In the genomic region with DNA sequence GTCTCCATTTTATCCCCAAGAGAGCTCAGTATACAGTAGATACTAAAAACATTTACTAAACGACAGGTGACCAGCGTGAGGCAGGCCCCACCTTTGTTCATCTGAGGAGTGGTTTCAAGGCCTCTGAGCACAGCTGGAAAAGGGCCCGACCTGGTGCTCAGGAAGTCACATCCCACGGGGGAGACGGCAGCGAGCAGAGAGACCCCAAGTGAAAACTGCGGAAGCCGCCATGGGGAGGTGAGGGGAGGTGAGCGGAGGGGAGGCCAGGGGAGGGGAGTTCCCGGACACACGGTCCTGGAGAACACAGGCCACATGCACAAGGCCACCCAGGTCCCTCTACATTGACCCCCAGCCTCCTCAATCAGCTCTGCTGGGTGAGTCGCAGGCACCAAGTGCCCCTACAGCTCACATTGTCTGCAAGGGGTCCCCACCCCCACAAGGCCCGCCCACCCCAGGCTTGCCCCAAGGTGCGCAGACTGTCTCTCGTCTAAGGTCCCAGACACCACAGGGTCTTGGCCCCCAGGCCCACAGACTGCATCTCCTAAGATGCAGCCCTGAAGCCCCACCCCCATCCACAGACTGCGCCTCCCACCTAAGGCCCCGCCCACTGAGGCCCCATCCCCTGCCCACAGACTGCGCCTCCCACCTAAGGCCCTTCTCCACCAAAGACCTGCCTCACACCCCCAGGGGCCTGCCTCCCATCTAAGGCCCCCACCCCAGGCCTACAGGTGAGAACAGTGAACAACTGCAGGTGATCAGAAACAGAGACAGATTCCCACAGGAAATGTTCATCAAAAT, we compare ENCODE assay signal across 22 cellular contexts. TPM values are rescaled to one million over a fixed set of nuclear protein-coding genes. Genes with fewer than 3 reads are reported as not detected.
DNase-seq lines count a peak whose midpoint lies in the region; ATAC-seq and TF ChIP-seq lines count a peak whose summit lies in the region.
"Had no signal": no experiment of that assay in that cellular context is flagged by ENCODE, and none has a peak within 500 bp of the region (broad histone marks: within the 10 kb centered on the region; RNA-seq: fewer than 3 reads in every experiment).

No MANE protein-coding gene starts in this region.

- H4K20me1 ChIP-seq in neural progenitor cell (ENCODE audit: low read depth): peaks cover 65% of the 10 kb centered on the region

- H3K4me2 ChIP-seq in neural progenitor cell: no peak overlapping the region
- H3K4me2 ChIP-seq: PC-9 had no signal

- H3K9me3 Mint-ChIP-seq in WTC11 (no peaks in the 10 kb centered on the region), neural progenitor cell (peaks cover 9% of the 10 kb centered on the region)
- H3K9me3 Mint-ChIP-seq in activated CD8-positive, alpha-beta memory T cell treated with anti-CD3 and anti-CD28 coated beads, Interleukin-2, amount 10 ng/mL, durations not matched to agents 7 days and 5 days (ENCODE audit: low read depth): no peaks in the 10 kb centered on the region
- H3K9me3 Mint-ChIP-seq: CD8-positive, alpha-beta T cell had no signal

- H3K4me1 ChIP-seq in neural progenitor cell (peaks cover 11% of the 10 kb centered on the region), gastrocnemius medialis (no peaks in the 10 kb centered on the region)
- H3K4me1 ChIP-seq: Caco-2 had no signal

- H3K27me3 Mint-ChIP-seq in WTC11 (ENCODE audit: low read depth) (no peaks in the 10 kb centered on the region), neural progenitor cell (ENCODE audit: insufficient read depth, low read depth) (peaks cover 2% of the 10 kb centered on the region)
- H3K27me3 Mint-ChIP-seq in activated CD8-positive, alpha-beta memory T cell treated with anti-CD3 and anti-CD28 coated beads, Interleukin-2, amount 10 ng/mL, durations not matched to agents 7 days and 5 days: peaks cover 18% of the 10 kb centered on the region

- no peak overlapping the region for H2AFZ ChIP-seq in neural progenitor cell (replicated peaks)
- H2AFZ ChIP-seq: PC-9 had no signal

- H3K4me3 Mint-ChIP-seq in WTC11: no peak overlapping the region
- no peak overlapping the region for H3K4me3 Mint-ChIP-seq in neural progenitor cell
- H3K4me3 Mint-ChIP-seq in activated CD8-positive, alpha-beta memory T cell treated with anti-CD3 and anti-CD28 coated beads, Interleukin-2, amount 10 ng/mL, durations not matched to agents 7 days and 5 days: no peak overlapping the region
- H3K4me3 Mint-ChIP-seq: CD8-positive, alpha-beta T cell had no signal

- H3K36me3 ChIP-seq in neural progenitor cell (no peaks in the 10 kb centered on the region), gastrocnemius medialis (no peaks in the 10 kb centered on the region)
- H3K36me3 ChIP-seq: SJCRH30 had no signal

- peaks cover 17% of the 10 kb centered on the region for H3K79me2 ChIP-seq in neural progenitor cell (ENCODE audit: low read depth)

- intact Hi-C loops in left colon (cut with DNase I, micrococcal nuclease) (no loop called here), gastrocnemius medialis (cut with DNase I; ENCODE audit: low total_unique reads) (no loop called here)

- H3F3A ChIP-seq in neural progenitor cell (ENCODE audit: low read depth): no peaks in the 10 kb centered on the region

- TF ChIP-seq CTCF in AG04450 (IDR thresholded peaks at IDR 0.05; ENCODE audit: low read depth, low read length): no peak
- no peak for TF ChIP-seq CTCF in WTC11 (IDR thresholded peaks at IDR 0.05)
- no peak for TF ChIP-seq CTCF in neural progenitor cell (IDR thresholded peaks at IDR 0.05)
- TF ChIP-seq CTCF in gastrocnemius medialis (IDR thresholded peaks at IDR 0.05 in 4 of 5, conservative IDR thresholded peaks at IDR 0.05 in 1 of 5): no peak

- CTCF ChIA-PET in AG04450 (lab: Charles Lee): interaction anchor here (0.7 kb wide), 1 partner anchor 12 kb away, joined by 3 read pairs; no protein-coding TSS in a partner anchor
- CTCF ChIA-PET in WTC11 (lab: Charles Lee): no interaction called here
- CTCF ChIA-PET in activated CD8-positive, alpha-beta memory T cell treated with anti-CD3 and anti-CD28 coated beads, Interleukin-2, amount 10 ng/mL, durations not matched to agents 7 days and 5 days (lab: Charles Lee): no interaction called here

- H3K4me3 ChIP-seq in AG04450 (ENCODE audit: low read depth, low read length) (no peak overlapping the region), neural progenitor cell (no peak overlapping the region), gastrocnemius medialis (no peak overlapping the region)
- H3K4me3 ChIP-seq: PC-9, SJCRH30 had no signal

- DNase-seq in AG04450 (ENCODE audit: low read depth, low spot score) (no peak), GM03348 (ENCODE audit: low spot score) (peak; percentile 1), WTC11 (ENCODE audit: low spot score) (peak; percentile 36), neural progenitor cell (ENCODE audit: low spot score) (no peak), left colon (no peak), gastrocnemius medialis (no peak)
- no peak for DNase-seq in activated CD8-positive, alpha-beta memory T cell treated with anti-CD3 and anti-CD28 coated beads, Interleukin-2, amount 10 ng/mL, durations not matched to agents 7 days and 5 days
- DNase-seq: AML-193; Caco-2; CD8-positive, alpha-beta T cell; IMR-90; KG1; MM.1S; NCI-H2029; NCI-H446 treated with DMSO at 0.1 percent for 48 hours; NCI-H526; NCI-H82; NK-92 treated with Interleukin-12 subunit alpha and Interleukin-12 subunit beta, amount 100 ng/mL, for 24 hours; PC-9; SJCRH30 had no signal

- in situ Hi-C loops in gastrocnemius medialis (cut with MboI; ENCODE audit: low sequenced_read_pairs in 4 of 4): no loop called here

- peaks cover 16% of the 10 kb centered on the region for H3K4me1 Mint-ChIP-seq in WTC11
- peaks cover 24% of the 10 kb centered on the region for H3K4me1 Mint-ChIP-seq in neural progenitor cell
- peaks cover 2% of the 10 kb centered on the region for H3K4me1 Mint-ChIP-seq in activated CD8-positive, alpha-beta memory T cell treated with anti-CD3 and anti-CD28 coated beads, Interleukin-2, amount 10 ng/mL, durations not matched to agents 7 days and 5 days

- ATAC-seq in WTC11 (peak; percentile 77), left colon (no peak), gastrocnemius medialis (no peak)
- ATAC-seq in activated CD8-positive, alpha-beta memory T cell treated with anti-CD3 and anti-CD28 coated beads, Interleukin-2, amount 10 ng/mL, durations not matched to agents 7 days and 5 days: no peak
- ATAC-seq: CD8-positive, alpha-beta T cell; SK-N-SH treated with all-trans-retinoic acid at 6 μM for 48 hours had no signal

- no peak overlapping the region for H3K9ac ChIP-seq in neural progenitor cell

- H3K27ac ChIP-seq in AG04450 (ENCODE audit: low read depth, low read length) (peak overlapping the region; percentile 11), neural progenitor cell (no peak overlapping the region), gastrocnemius medialis (no peak overlapping the region)
- H3K27ac ChIP-seq: C4-2B, PC-9, SJCRH30 had no signal

- H3K9me3 ChIP-seq in AG04450 (ENCODE audit: control insufficient read depth, insufficient read depth, low read length) (no peaks in the 10 kb centered on the region), neural progenitor cell (ENCODE audit: low read depth) (no peaks in the 10 kb centered on the region), gastrocnemius medialis (no peaks in the 10 kb centered on the region)
- H3K9me3 ChIP-seq: Caco-2, SJCRH30 had no signal

- POLR2A ChIA-PET in AG04450 (lab: Yijun Ruan, JAX) (no interaction called here), WTC11 (lab: Charles Lee) (no interaction called here)

- no peak for TF ChIP-seq POLR2A in gastrocnemius medialis (IDR thresholded peaks at IDR 0.05)

- H3K27ac Mint-ChIP-seq in WTC11 (no peak overlapping the region), neural progenitor cell (peak overlapping the region; percentile 66)
- H3K27ac Mint-ChIP-seq in activated CD8-positive, alpha-beta memory T cell treated with anti-CD3 and anti-CD28 coated beads, Interleukin-2, amount 10 ng/mL, durations not matched to agents 7 days and 5 days: no peak overlapping the region
- H3K27ac Mint-ChIP-seq: CD8-positive, alpha-beta T cell had no signal

- H3K27me3 ChIP-seq in AG04450 (ENCODE audit: control insufficient read depth, insufficient read depth, low read length): no peaks in the 10 kb centered on the region
- H3K27me3 ChIP-seq in neural progenitor cell: no peaks in the 10 kb centered on the region
- no peaks in the 10 kb centered on the region for H3K27me3 ChIP-seq in gastrocnemius medialis
- H3K27me3 ChIP-seq: SJCRH30 had no signal

- H3K36me3 Mint-ChIP-seq in WTC11 (no peaks in the 10 kb centered on the region), neural progenitor cell (peaks cover 11% of the 10 kb centered on the region)
- H3K36me3 Mint-ChIP-seq in activated CD8-positive, alpha-beta memory T cell treated with anti-CD3 and anti-CD28 coated beads, Interleukin-2, amount 10 ng/mL, durations not matched to agents 7 days and 5 days: no peaks in the 10 kb centered on the region
- H3K36me3 Mint-ChIP-seq: CD8-positive, alpha-beta T cell had no signal

TF ChIP-seq in WTC11, 78 proteins besides CTCF, POLR2A, EP300 and RAD21:
- TF ChIP-seq ZNF138 (CRISPR knock-in tag; conservative IDR thresholded peaks at IDR 0.05) (no peak), CREB1 (CRISPR knock-in tag; IDR thresholded peaks at IDR 0.05) (no peak), ESRRA (CRISPR knock-in tag; IDR thresholded peaks at IDR 0.05; ENCODE audit: borderline replicate concordance) (no peak), ZSCAN18 (CRISPR knock-in tag; IDR thresholded peaks at IDR 0.05) (no peak)

RNA-seq across cellular contexts. Expression of gene PARD6G, which starts 19.1 kb away (rescaled TPM):
- 9.6 and 11.2 TPM in 2 replicates for polyA plus RNA-seq in AG04450 (2011; rRNA removed)
- polyA minus RNA-seq in AG04450 (2011; rRNA and poly(A)+ RNA removed): 8.1 and 10.0 TPM in 2 replicates
- 13.0 to 14.4 TPM (median 13.6 TPM) in 3 replicates for total RNA-seq in WTC11 (2021)
- total RNA-seq in neural progenitor cell (ENCODE audit: low replicate concordance): 21.8 and 25.2 TPM in 2 replicates
- total RNA-seq in activated CD8-positive, alpha-beta memory T cell treated with anti-CD3 and anti-CD28 coated beads, Interleukin-2, amount 10 ng/mL, durations not matched to agents 7 days and 5 days: under 1 TPM; 0.41 to 0.98 TPM
- 1 to 10 TPM; 2.5 to 2.7 TPM for total RNA-seq in left colon
- 1 to 10 TPM in 1 of 4 donors, under 1 TPM in 3; 0.39 to 9.2 (median 0.48) TPM for total RNA-seq in gastrocnemius medialis

Comparison
In these comparisons a context has a peak if more than half of its experiments do, and no peak if none do; other contexts are left out.
1. DNase-seq: peak in GM03348 (single experiment) and WTC11 (single experiment); none in AG04450 (single experiment), neural progenitor cell (single experiment), activated CD8-positive, alpha-beta memory T cell treated with anti-CD3 and anti-CD28 coated beads, Interleukin-2, amount 10 ng/mL, durations not matched to agents 7 days and 5 days (single experiment), left colon (0 of 2) and gastrocnemius medialis (0 of 2).